Comparison of ENCODE assay signal across 15 cellular contexts in genomic region chr11:117194267-117194666, GRCh38. TPM values are rescaled to one million over a fixed set of nuclear protein-coding genes. Genes with fewer than 3 reads are reported as not detected.
DNase-seq lines count a peak whose midpoint lies in the region; ATAC-seq and TF ChIP-seq lines count a peak whose summit lies in the region.
"Had no signal": no experiment of that assay in that cellular context is flagged by ENCODE, and none has a peak within 500 bp of the region (broad histone marks: within the 10 kb centered on the region; RNA-seq: fewer than 3 reads in every experiment).

No MANE protein-coding gene starts in this region.

- ATAC-seq in lower lobe of right lung (no peak), GM19467 (IDR thresholded peaks at IDR 0.05; ENCODE audit: unreplicated experiment) (no peak)
- no peak for ATAC-seq in stimulated activated effector memory CD8-positive, alpha-beta T cell treated with anti-CD3 and anti-CD28 coated beads, Interleukin-12 subunit alpha, Interleukin-12 subunit beta, amount 100 ng/mL, for 72 hours
- ATAC-seq: PC-3 had no signal

- H3K9me3 ChIP-seq in Karpas-422 (ENCODE audit: low read length) (no peaks in the 10 kb centered on the region), lower lobe of right lung (no peaks in the 10 kb centered on the region)
- H3K9me3 ChIP-seq: MG63, SJSA1 had no signal

- DNase-seq in Karpas-422: peak; percentile 17
- peak; percentile 9 for DNase-seq in lower lobe of right lung
- no peak for DNase-seq in stimulated activated effector memory CD8-positive, alpha-beta T cell treated with anti-CD3 and anti-CD28 coated beads, Interleukin-12 subunit alpha, Interleukin-12 subunit beta, amount 100 ng/mL, for 72 hours (ENCODE audit: low spot score in 2 of 2)
- no peak for DNase-seq in superior temporal gyrus (ENCODE audit: extremely low spot score)
- DNase-seq: DMS 273 treated with DMSO at 0.1 percent for 48 hours, EL, MG63, NCI-H1092 treated with DMSO at 0.1 percent for 48 hours, NCI-H1694, NCI-H446, PC-3 had no signal

- peaks cover 11% of the 10 kb centered on the region for H3K36me3 Mint-ChIP-seq in stimulated activated effector memory CD8-positive, alpha-beta T cell treated with anti-CD3 and anti-CD28 coated beads, Interleukin-12 subunit alpha, Interleukin-12 subunit beta, amount 100 ng/mL, for 72 hours

- H3K27me3 ChIP-seq in Karpas-422 (ENCODE audit: low read length): no peaks in the 10 kb centered on the region
- no peaks in the 10 kb centered on the region for H3K27me3 ChIP-seq in lower lobe of right lung (ENCODE audit: low read depth)
- H3K27me3 ChIP-seq: BLaER1 treated with 17β-estradiol and CSF1 and Interleukin-3, amounts not matched to agents 10 nM and 100 nM; MG63; SJSA1 had no signal

- peak overlapping the region; percentile 51 for H3K27ac Mint-ChIP-seq in stimulated activated effector memory CD8-positive, alpha-beta T cell treated with anti-CD3 and anti-CD28 coated beads, Interleukin-12 subunit alpha, Interleukin-12 subunit beta, amount 100 ng/mL, for 72 hours

- no peaks in the 10 kb centered on the region for H3K4me1 Mint-ChIP-seq in stimulated activated effector memory CD8-positive, alpha-beta T cell treated with anti-CD3 and anti-CD28 coated beads, Interleukin-12 subunit alpha, Interleukin-12 subunit beta, amount 100 ng/mL, for 72 hours

- H2AFZ ChIP-seq in Karpas-422 (ENCODE audit: low read length): no peak overlapping the region

- H3K36me3 ChIP-seq in Karpas-422 (ENCODE audit: insufficient read depth, low read length) (no peaks in the 10 kb centered on the region), lower lobe of right lung (peaks cover 74% of the 10 kb centered on the region)
- H3K36me3 ChIP-seq: MG63, SJSA1 had no signal

- no peak overlapping the region for H3K4me3 Mint-ChIP-seq in stimulated activated effector memory CD8-positive, alpha-beta T cell treated with anti-CD3 and anti-CD28 coated beads, Interleukin-12 subunit alpha, Interleukin-12 subunit beta, amount 100 ng/mL, for 72 hours

- H4K20me1 ChIP-seq in Karpas-422 (ENCODE audit: insufficient read depth, low read depth, low read length): no peaks in the 10 kb centered on the region

- peaks cover 12% of the 10 kb centered on the region for H3K4me1 ChIP-seq in Karpas-422 (ENCODE audit: low read length)
- peaks cover 18% of the 10 kb centered on the region for H3K4me1 ChIP-seq in lower lobe of right lung

- no peaks in the 10 kb centered on the region for H3K79me2 ChIP-seq in Karpas-422 (ENCODE audit: low read length)

- H3K9me2 ChIP-seq in Karpas-422 (replicated peaks; ENCODE audit: insufficient read depth, low read length): no peaks in the 10 kb centered on the region

- TF ChIP-seq CTCF in lower lobe of right lung (IDR thresholded peaks at IDR 0.05): no peak

- intact Hi-C loops in lower lobe of right lung (cut with DNase I): no loop called here

- no peaks in the 10 kb centered on the region for H3K9me3 Mint-ChIP-seq in stimulated activated effector memory CD8-positive, alpha-beta T cell treated with anti-CD3 and anti-CD28 coated beads, Interleukin-12 subunit alpha, Interleukin-12 subunit beta, amount 100 ng/mL, for 72 hours

- no peak overlapping the region for H3K4me2 ChIP-seq in Karpas-422 (ENCODE audit: low read depth, low read length, poor library complexity, severe bottlenecking)
- H3K4me2 ChIP-seq: KMS-11 had no signal

- H3K9ac ChIP-seq in Karpas-422 (ENCODE audit: low read length): no peak overlapping the region
- H3K9ac ChIP-seq: KMS-11 had no signal

- H3K4me3 ChIP-seq in Karpas-422 (ENCODE audit: low read length): no peak overlapping the region
- no peak overlapping the region for H3K4me3 ChIP-seq in lower lobe of right lung
- H3K4me3 ChIP-seq: BLaER1 treated with 17β-estradiol and CSF1 and Interleukin-3, amounts not matched to agents 10 nM and 100 nM; MG63; SJSA1 had no signal

- H3K27ac ChIP-seq in Karpas-422 (ENCODE audit: low read length) (no peak overlapping the region), lower lobe of right lung (no peak overlapping the region)
- H3K27ac ChIP-seq: KMS-11, SJSA1 had no signal

RNA-seq across cellular contexts. Expression of gene TAGLN, which starts 4.9 kb away (rescaled TPM):
- 3.3 TPM in 2 replicates for total RNA-seq in Karpas-422 (2014; rRNA removed; shearing (Covaris generic); ENCODE audit: low replicate concordance)
- total RNA-seq in lower lobe of right lung: 297 TPM

RNA-seq across cellular contexts. Expression of gene SIDT2, which starts 15.7 kb away (rescaled TPM):
- total RNA-seq in Karpas-422 (2014; rRNA removed; shearing (Covaris generic); ENCODE audit: low replicate concordance): 18.6 and 30.6 TPM in 2 replicates
- 190 TPM for total RNA-seq in lower lobe of right lung

RNA-seq across cellular contexts. Expression of gene PCSK7, which starts 37.6 kb away (rescaled TPM):
- total RNA-seq in Karpas-422 (2014; rRNA removed; shearing (Covaris generic); ENCODE audit: low replicate concordance): 14.3 and 33.7 TPM in 2 replicates
- total RNA-seq in lower lobe of right lung: 50.2 TPM

RNA-seq across cellular contexts. Expression of gene RNF214, which starts 38.2 kb away (rescaled TPM):
- 7.0 and 10.1 TPM in 2 replicates for total RNA-seq in Karpas-422 (2014; rRNA removed; shearing (Covaris generic); ENCODE audit: low replicate concordance)
- 28.9 TPM for total RNA-seq in lower lobe of right lung

RNA-seq across cellular contexts. Expression of gene PAFAH1B2, which starts 50.2 kb away (rescaled TPM):
- total RNA-seq in Karpas-422 (2014; rRNA removed; shearing (Covaris generic); ENCODE audit: low replicate concordance): 16.8 and 20.6 TPM in 2 replicates
- 78.2 TPM for total RNA-seq in lower lobe of right lung

Comparison
In these comparisons a context has a peak if more than half of its experiments do, and no peak if none do; other contexts are left out.
1. DNase-seq: peak in Karpas-422 (single experiment) and lower lobe of right lung (single experiment); none in stimulated activated effector memory CD8-positive, alpha-beta T cell treated with anti-CD3 and anti-CD28 coated beads, Interleukin-12 subunit alpha, Interleukin-12 subunit beta, amount 100 ng/mL, for 72 hours (0 of 2) and superior temporal gyrus (single experiment).
2. RNA of gene TAGLN, which starts 4.9 kb away (total RNA-seq): 297 TPM in lower lobe of right lung (single experiment); 3.3 TPM in Karpas-422; every median in the first group is over 10 times any median in the second.